Comparison of ENCODE assay signal across 9 cellular contexts in genomic region chr5:2120361-2120760, GRCh38.
"Had no signal": no experiment of that assay in that cellular context is flagged by ENCODE, and none has a peak within 500 bp of the region (broad histone marks: within the 10 kb centered on the region; RNA-seq: fewer than 3 reads in every experiment).

No MANE protein-coding gene starts in this region.

- H3K36me3 ChIP-seq: HAP-1 had no signal

- ATAC-seq: HCT116, HepG2 had no signal

- H3K9me3 ChIP-seq: HAP-1 had no signal

- DNase-seq: GM23248, GOT3, H7, HFFc6, KBM-7 had no signal

- H3K4me1 ChIP-seq: HAP-1 had no signal

- H3K27ac ChIP-seq: GM23248, HL-60 had no signal

- FAIRE-seq: HepG2 had no signal

- H3K4me3 ChIP-seq: GM23248, HAP-1 had no signal
